ENCODE assay signal across 22 cellular contexts in the genomic region with DNA sequence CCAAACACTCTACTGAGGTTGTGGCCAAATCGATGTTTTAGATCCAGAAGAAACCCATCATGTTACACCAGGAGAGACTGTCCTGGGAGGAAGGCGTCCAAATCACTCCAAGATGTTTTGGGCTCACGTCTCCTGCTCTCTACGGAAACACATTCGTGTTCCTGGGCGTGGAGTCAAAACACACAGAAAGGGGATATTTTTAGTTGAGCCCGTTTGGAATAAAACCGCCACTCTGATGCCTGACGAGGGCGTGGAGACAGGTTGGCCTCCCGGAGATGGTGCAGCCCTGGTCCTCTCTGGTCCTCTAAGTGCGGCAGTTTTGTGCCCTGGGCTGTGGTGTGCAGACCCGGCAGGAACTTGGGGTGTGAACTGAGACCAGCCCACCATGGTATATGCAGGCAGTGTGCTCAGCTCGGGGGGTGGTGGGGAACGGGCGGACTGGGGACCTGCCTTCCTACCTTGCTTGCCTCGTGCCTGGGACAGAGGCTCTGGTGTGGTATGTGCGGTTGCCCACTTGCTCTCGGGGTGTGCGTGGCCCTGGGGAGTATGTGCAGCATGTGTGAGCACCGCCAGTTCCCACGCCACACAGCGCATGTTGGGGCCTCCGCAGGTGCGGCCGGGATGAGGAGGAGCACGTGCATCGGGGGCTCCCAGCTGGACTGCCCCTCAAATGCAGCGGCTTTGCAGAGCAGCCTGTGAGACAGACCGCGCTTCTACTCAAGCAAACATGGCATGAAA.
DNase-seq lines count a peak whose midpoint lies in the region; ATAC-seq and TF ChIP-seq lines count a peak whose summit lies in the region.
"Had no signal": no experiment of that assay in that cellular context is flagged by ENCODE, and none has a peak within 500 bp of the region (broad histone marks: within the 10 kb centered on the region; RNA-seq: fewer than 3 reads in every experiment).

No MANE protein-coding gene starts in this region.

- no peaks in the 10 kb centered on the region for H3K36me3 ChIP-seq in BLaER1
- H3K36me3 ChIP-seq in lung (ENCODE audit: control insufficient read depth in 2 of 2, insufficient read depth in 2 of 2, low read length in 2 of 2) = no peaks in the 10 kb centered on the region
- no peaks in the 10 kb centered on the region for H3K36me3 ChIP-seq in thoracic aorta

- H3K27me3 ChIP-seq in BLaER1 (peaks cover 71% of the 10 kb centered on the region), lung (ENCODE audit: control insufficient read depth, insufficient read depth) (peaks cover 8% of the 10 kb centered on the region), thoracic aorta (replicated peaks; ENCODE audit: insufficient read depth) (no peaks in the 10 kb centered on the region)

- peak overlapping the region; percentile 22; the same call in 1 of the 2 replicates for H3K4me2 ChIP-seq in BLaER1

- H3K9ac ChIP-seq in BLaER1 = no peak overlapping the region

- 67 to 80% methylated on average over 31 of the region's 31 CpGs for WGBS in lung, 2 donors

- H4K20me1 ChIP-seq in BLaER1 = peaks cover 25% of the 10 kb centered on the region; the same call in 1 of the 2 replicates

- H3K27ac ChIP-seq in BLaER1 (no peak overlapping the region), cingulate gyrus (ENCODE audit: low read depth, low read length) (peak overlapping the region; percentile 26), lung (ENCODE audit: low read depth in 1 of 2, low read length in 1 of 2) (no peak overlapping the region), thoracic aorta (peak overlapping the region; percentile 70 to 87)
- H3K27ac ChIP-seq: 22Rv1, HL-60 had no signal

- no peak overlapping the region for H3K4me3 ChIP-seq in BLaER1
- H3K4me3 ChIP-seq in lung = no peak overlapping the region
- H3K4me3 ChIP-seq in thoracic aorta = peak overlapping the region; percentile 54

- DNase-seq in lung (ENCODE audit: low spot score) (no peak), thoracic aorta (ENCODE audit: low spot score) (peak; percentile 25), NCI-H2029 treated with DMSO at 0.1 percent for 48 hours (lab: John Stamatoyannopoulos, UW) (no peak), SHP77 (lab: John Stamatoyannopoulos, UW) (no peak)
- DNase-seq: CD8-positive, alpha-beta memory T cell; DMS 273 treated with DMSO at 0.1 percent for 48 hours; DMS79; EL; GF-D8; H7; NCI-H1048; NCI-H1694 treated with DMSO at 0.1 percent for 48 hours; NCI-H2081 treated with DMSO at 0.1 percent for 48 hours; NCI-H226; NCI-H510A; NCI-H69 had no signal

- TF ChIP-seq CTCF in lung (IDR thresholded peaks at IDR 0.05; ENCODE audit: control extremely low read depth, extremely low read depth) (no peak), thoracic aorta (IDR thresholded peaks at IDR 0.05) (no peak)

- H3K4me1 ChIP-seq in BLaER1 = peaks cover 10% of the 10 kb centered on the region; the same call in 1 of the 2 replicates
- no peaks in the 10 kb centered on the region for H3K4me1 ChIP-seq in lung (ENCODE audit: control insufficient read depth in 2 of 2, insufficient read depth in 2 of 2, low read length in 2 of 2)
- peaks cover 29 to 40% of the 10 kb centered on the region in 2 donors for H3K4me1 ChIP-seq in thoracic aorta (ENCODE audit: control insufficient read depth in 1 of 2, low read depth in 2 of 2)

- H3K9me3 ChIP-seq in BLaER1 = no peaks in the 10 kb centered on the region
- no peaks in the 10 kb centered on the region for H3K9me3 ChIP-seq in lung (ENCODE audit: control insufficient read depth in 2 of 2, insufficient read depth in 1 of 2, low read length in 1 of 2)
- H3K9me3 ChIP-seq in thoracic aorta = peaks cover 3% of the 10 kb centered on the region

- ATAC-seq in lung (ENCODE audit: insufficient read depth, low FRiP score) (peak; percentile 31), thoracic aorta (ENCODE audit: insufficient number of reproducible peaks, low FRiP score, low read depth) (no peak), GM21737 (IDR thresholded peaks at IDR 0.05; ENCODE audit: unreplicated experiment) (no peak)
- ATAC-seq: Panc1 had no signal

Comparison
In these comparisons a context has a peak if more than half of its experiments do, and no peak if none do; other contexts are left out.
1. H3K27ac ChIP-seq: peak in cingulate gyrus (single experiment) and thoracic aorta (2 of 2); none in BLaER1 (single experiment) and lung (0 of 2).